Comparison of ENCODE assay signal across 9 cellular contexts in the genomic region with DNA sequence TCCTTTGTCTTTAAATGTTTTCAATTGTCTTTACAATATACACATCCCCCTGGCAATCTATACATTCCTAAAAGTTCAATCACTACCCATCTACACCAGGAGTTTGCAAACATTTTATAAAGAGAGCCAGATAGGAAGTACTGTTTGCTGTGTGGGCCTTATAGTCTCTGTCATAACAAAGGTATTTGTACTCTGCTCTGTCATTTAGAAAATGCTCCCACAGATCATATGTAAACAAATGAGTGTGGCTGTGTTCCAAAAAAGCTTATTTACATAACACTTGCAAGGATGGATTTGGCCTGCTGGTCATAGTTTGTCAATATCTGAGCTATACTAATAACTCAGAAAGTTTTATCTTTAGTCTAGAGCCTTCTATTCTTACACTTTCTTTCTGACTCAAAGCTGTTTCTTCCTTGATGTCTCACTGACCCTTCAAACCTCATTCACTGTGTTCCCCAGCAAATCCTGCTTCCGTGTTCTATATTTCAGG.
DNase-seq lines count a peak whose midpoint lies in the region; ATAC-seq and TF ChIP-seq lines count a peak whose summit lies in the region.
"Had no signal": no experiment of that assay in that cellular context is flagged by ENCODE, and none has a peak within 500 bp of the region (broad histone marks: within the 10 kb centered on the region; RNA-seq: fewer than 3 reads in every experiment).

No MANE protein-coding gene starts in this region.

- no peaks in the 10 kb centered on the region for H3K36me3 Mint-ChIP-seq in activated naive CD8-positive, alpha-beta T cell treated with anti-CD3 and anti-CD28 coated beads, Interleukin-2, amount 50 U/mL, for 24 hours (ENCODE audit: low read depth)
- H3K36me3 Mint-ChIP-seq in natural killer cell = no peaks in the 10 kb centered on the region
- no peaks in the 10 kb centered on the region for H3K36me3 Mint-ChIP-seq in T-cell
- H3K36me3 Mint-ChIP-seq in CD14-positive monocyte = no peaks in the 10 kb centered on the region

- intact Hi-C loops in natural killer cell (cut with micrococcal nuclease) = no loop called here
- intact Hi-C loops in CD14-positive monocyte (cut with micrococcal nuclease) = no loop called here

- no peak overlapping the region for H3K27ac Mint-ChIP-seq in activated naive CD8-positive, alpha-beta T cell treated with anti-CD3 and anti-CD28 coated beads, Interleukin-2, amount 50 U/mL, for 24 hours
- H3K27ac Mint-ChIP-seq in natural killer cell (no peak overlapping the region), T-cell (no peak overlapping the region), CD14-positive monocyte (no peak overlapping the region)

- DNase-seq in DMS53 treated with DMSO at 0.1 percent for 48 hours (lab: John Stamatoyannopoulos, UW; ENCODE audit: unreplicated experiment) (peak; percentile 13), epithelial cell of esophagus (ENCODE audit: low read depth) (peak; percentile 83), natural killer cell (no peak), T-cell (no peak), CD14-positive monocyte (ENCODE audit: low spot score) (no peak)
- DNase-seq in activated naive CD8-positive, alpha-beta T cell treated with anti-CD3 and anti-CD28 coated beads, Interleukin-2, amount 50 U/mL, for 24 hours = no peak
- DNase-seq: DMS79 treated with DMSO at 0.1 percent for 48 hours had no signal

- ATAC-seq in GM21619 (IDR thresholded peaks at IDR 0.05; ENCODE audit: unreplicated experiment) (peak; percentile 86), HG03565 (IDR thresholded peaks at IDR 0.05; ENCODE audit: unreplicated experiment) (peak; percentile 65), natural killer cell (no peak), T-cell (replicated peaks in 1 of 4) (no peak)
- ATAC-seq in activated naive CD8-positive, alpha-beta T cell treated with anti-CD3 and anti-CD28 coated beads, Interleukin-2, amount 50 U/mL, for 24 hours = no peak

- no peaks in the 10 kb centered on the region for H3K27me3 Mint-ChIP-seq in activated naive CD8-positive, alpha-beta T cell treated with anti-CD3 and anti-CD28 coated beads, Interleukin-2, amount 50 U/mL, for 24 hours
- H3K27me3 Mint-ChIP-seq in natural killer cell (ENCODE audit: low read depth in 2 of 2) = no peaks in the 10 kb centered on the region
- no peaks in the 10 kb centered on the region for H3K27me3 Mint-ChIP-seq in T-cell
- no peaks in the 10 kb centered on the region for H3K27me3 Mint-ChIP-seq in CD14-positive monocyte (ENCODE audit: low read depth in 3 of 3)

- H3K9me3 Mint-ChIP-seq in activated naive CD8-positive, alpha-beta T cell treated with anti-CD3 and anti-CD28 coated beads, Interleukin-2, amount 50 U/mL, for 24 hours = peaks cover 6% of the 10 kb centered on the region
- H3K9me3 Mint-ChIP-seq in natural killer cell (peaks cover 7 to 10% of the 10 kb centered on the region in 2 donors), T-cell (peaks cover 0 to 3% (median 2%) of the 10 kb centered on the region in 3 donors), CD14-positive monocyte (peaks cover 0 to 5% (median 0%) of the 10 kb centered on the region in 7 donors)

- H3K4me3 Mint-ChIP-seq in activated naive CD8-positive, alpha-beta T cell treated with anti-CD3 and anti-CD28 coated beads, Interleukin-2, amount 50 U/mL, for 24 hours = no peak overlapping the region
- H3K4me3 Mint-ChIP-seq in natural killer cell (no peak overlapping the region), T-cell (no peak overlapping the region), CD14-positive monocyte (no peak overlapping the region)

- H3K4me3 ChIP-seq in epithelial cell of esophagus (ENCODE audit: low read length) = no peak overlapping the region

- CTCF ChIA-PET in T-cell (lab: Charles Lee) = no interaction called here

- TF ChIP-seq CTCF in epithelial cell of esophagus (IDR thresholded peaks at IDR 0.05; ENCODE audit: insufficient read depth, low read depth, low read length, missing control alignments) (no peak), natural killer cell (IDR thresholded peaks at IDR 0.05) (no peak), CD14-positive monocyte (IDR thresholded peaks at IDR 0.05) (no peak)

- no peaks in the 10 kb centered on the region for H3K4me1 Mint-ChIP-seq in activated naive CD8-positive, alpha-beta T cell treated with anti-CD3 and anti-CD28 coated beads, Interleukin-2, amount 50 U/mL, for 24 hours
- H3K4me1 Mint-ChIP-seq in natural killer cell = no peaks in the 10 kb centered on the region
- no peaks in the 10 kb centered on the region for H3K4me1 Mint-ChIP-seq in T-cell
- no peaks in the 10 kb centered on the region for H3K4me1 Mint-ChIP-seq in CD14-positive monocyte

- POLR2A ChIA-PET in T-cell (lab: Charles Lee) = no interaction called here

Comparison
In these comparisons a context has a peak if more than half of its experiments do, and no peak if none do; other contexts are left out.
1. DNase-seq: peak in DMS53 treated with DMSO at 0.1 percent for 48 hours (single experiment) and epithelial cell of esophagus (single experiment); none in activated naive CD8-positive, alpha-beta T cell treated with anti-CD3 and anti-CD28 coated beads, Interleukin-2, amount 50 U/mL, for 24 hours (single experiment), natural killer cell (single experiment), T-cell (0 of 34) and CD14-positive monocyte (single experiment).
2. ATAC-seq: peak in GM21619 (single experiment) and HG03565 (single experiment); none in activated naive CD8-positive, alpha-beta T cell treated with anti-CD3 and anti-CD28 coated beads, Interleukin-2, amount 50 U/mL, for 24 hours (single experiment), natural killer cell (0 of 3) and T-cell (0 of 4).